Comparison of ENCODE assay signal across 8 cellular contexts in genomic region chr6:148747145-148747492, GRCh38. TPM values are rescaled to one million over a fixed set of nuclear protein-coding genes. Genes with fewer than 3 reads are reported as not detected.
DNase-seq lines count a peak whose midpoint lies in the region; ATAC-seq and TF ChIP-seq lines count a peak whose summit lies in the region.

No MANE protein-coding gene starts in this region.

- H3K4me3 Mint-ChIP-seq in WTC11: peak overlapping the region; percentile 93
- peak overlapping the region; percentile 86 to 100 (median 97) for H3K4me3 Mint-ChIP-seq in naive B cell

- POLR2A ChIA-PET in WTC11 (lab: Charles Lee): no interaction called here

- no peak for TF ChIP-seq CTCF in GM06990 (IDR thresholded peaks at IDR 0.05; ENCODE audit: insufficient read depth, low read length, poor library complexity, severe bottlenecking)
- TF ChIP-seq CTCF in WTC11 (IDR thresholded peaks at IDR 0.05): no peak
- no peak for TF ChIP-seq CTCF in fibroblast of mammary gland (conservative IDR thresholded peaks at IDR 0.05; ENCODE audit: control insufficient read depth, insufficient read depth, low read depth, low read length)

- no peak overlapping the region for H3K27ac Mint-ChIP-seq in WTC11
- peak overlapping the region in 5 of 6 donors; percentile 52 to 98 (median 90) for H3K27ac Mint-ChIP-seq in naive B cell

- peak overlapping the region; percentile 77 for H3K4me3 ChIP-seq in GM06990 (replicated peaks; ENCODE audit: low read depth, low read length)
- peak overlapping the region; percentile 79 for H3K4me3 ChIP-seq in fibroblast of mammary gland (ENCODE audit: control insufficient read depth, low read depth, low read length)

- H3K4me1 Mint-ChIP-seq in WTC11 (peaks cover 62% of the 10 kb centered on the region), naive B cell (peaks cover 30 to 55% (median 43%) of the 10 kb centered on the region in 3 donors)

- no peaks in the 10 kb centered on the region; the same call in 1 of the 2 replicates for H3K27me3 Mint-ChIP-seq in WTC11 (ENCODE audit: low read depth)
- H3K27me3 Mint-ChIP-seq in naive B cell: no peaks in the 10 kb centered on the region

- peaks cover 2% of the 10 kb centered on the region for H3K27me3 ChIP-seq in GM06990 (replicated peaks; ENCODE audit: control insufficient read depth, insufficient read depth, low read length)

- ATAC-seq in HG02870 (IDR thresholded peaks at IDR 0.05; ENCODE audit: unreplicated experiment) (peak; percentile 31), WTC11 (peak; percentile 15), naive B cell (ENCODE audit: low read depth in 2 of 2) (no peak)

- no peaks in the 10 kb centered on the region for H3K9me3 Mint-ChIP-seq in WTC11
- H3K9me3 Mint-ChIP-seq in naive B cell: no peaks in the 10 kb centered on the region

- CTCF ChIA-PET in WTC11 (lab: Charles Lee): interaction anchor here (1.4 to 2.1 kb wide), 4 partner anchors 12 to 187 kb away, joined by 3 to 12 read pairs (median 5); no protein-coding TSS in a partner anchor

- no peak for DNase-seq in GM06990 (ENCODE audit: extremely low read depth, insufficient read length)
- DNase-seq in WTC11 (ENCODE audit: low spot score): peak; percentile 44
- peak; percentile 39 for DNase-seq in fibroblast of mammary gland (ENCODE audit: low read depth)
- DNase-seq in naive B cell: no peak
- DNase-seq in NCI-H2107 treated with DMSO at 0.1 percent for 48 hours (lab: John Stamatoyannopoulos, UW; ENCODE audit: unreplicated experiment): no peak
- DNase-seq in UCSD-AML1 (lab: John Stamatoyannopoulos, UW; ENCODE audit: unreplicated experiment): no peak
- DNase-seq in NAMALWA (ENCODE audit: low spot score): no peak

- H3K36me3 Mint-ChIP-seq in WTC11 (peaks cover 9% of the 10 kb centered on the region; the same call in 1 of the 2 replicates), naive B cell (no peaks in the 10 kb centered on the region)

- no peaks in the 10 kb centered on the region for H3K36me3 ChIP-seq in GM06990 (ENCODE audit: control insufficient read depth, insufficient read depth, low read length)

TF ChIP-seq in WTC11, 78 proteins besides CTCF, POLR2A, EP300 and RAD21:
- TF ChIP-seq KAT7 (CRISPR knock-in tag; IDR thresholded peaks at IDR 0.05; ENCODE audit: borderline replicate concordance) (0 out of 2 replicates have a peak, but pooled peaks have one; percentile 4), OVOL2 (CRISPR knock-in tag; IDR thresholded peaks at IDR 0.05; ENCODE audit: borderline replicate concordance) (no peak), PRRX2 (CRISPR knock-in tag; IDR thresholded peaks at IDR 0.05) (no peak)
TF ChIP-seq in WTC11: peak in this region for 1.

RNA-seq across cellular contexts. Expression of gene UST, which starts 0.3 kb away (rescaled TPM):
- total RNA-seq in WTC11 (2021): 32.1 to 33.8 TPM (median 33.8 TPM) in 3 replicates
- polyA plus RNA-seq in naive B cell (ENCODE audit: low read depth in 6 of 6): 1 to 10 TPM; 2.8 to 7.2 (median 5.2) TPM

Comparison
In these comparisons a context has a peak if more than half of its experiments do, and no peak if none do; other contexts are left out.
1. DNase-seq: peak in WTC11 (single experiment) and fibroblast of mammary gland (single experiment); none in GM06990 (single experiment), naive B cell (single experiment), NCI-H2107 treated with DMSO at 0.1 percent for 48 hours (single experiment), UCSD-AML1 (single experiment) and NAMALWA (single experiment).
2. ATAC-seq: peak in HG02870 (single experiment) and WTC11 (single experiment); none in naive B cell (0 of 2).